ENCODE assay signal across 26 cellular contexts in genomic region chr1:87803395-87803794, GRCh38.
"Had no signal": no experiment of that assay in that cellular context is flagged by ENCODE, and none has a peak within 500 bp of the region (broad histone marks: within the 10 kb centered on the region; RNA-seq: fewer than 3 reads in every experiment).

No MANE protein-coding gene starts in this region.

- H3K36me3 ChIP-seq: left ventricle myocardium inferior, ovary, right atrium auricular region, stomach, thyroid gland, transverse colon, upper lobe of left lung, vagina had no signal

- H3K4me1 ChIP-seq: left ventricle myocardium inferior, right atrium auricular region, transverse colon, upper lobe of left lung had no signal

- H3K27me3 Mint-ChIP-seq: naive B cell; progenitor cell of endocrine pancreas; stimulated activated naive B cell treated with anti-CD40 and anti-IgM and Interleukin-4, amounts not matched to agents 10 μg/mL and 1 μg/mL and 100 μg/mL, for 72 hours had no signal

- H3K27me3 ChIP-seq: ovary, right atrium auricular region, stomach, testis, thyroid gland, transverse colon, upper lobe of left lung, vagina had no signal

- FAIRE-seq: islet of Langerhans had no signal

- H3K9me3 ChIP-seq: ovary, right atrium auricular region, stomach, testis, thyroid gland, transverse colon, upper lobe of left lung, vagina had no signal

- H3K4me3 Mint-ChIP-seq: immature natural killer cell; mesothelial cell of epicardium; naive B cell; natural killer cell; stimulated activated naive B cell treated with anti-CD40 and anti-IgM and Interleukin-4, amounts not matched to agents 10 μg/mL and 1 μg/mL and 100 μg/mL, for 72 hours had no signal

- H3K27ac ChIP-seq: left ventricle myocardium inferior, ovary, right atrium auricular region, skin epidermis, stomach, testis, thyroid gland, transverse colon, upper lobe of left lung, vagina had no signal

- DNase-seq: hypothalamus; immature natural killer cell; left ventricle myocardium inferior; mesendoderm; naive B cell; natural killer cell; ovary; stimulated activated CD4-positive, alpha-beta T cell treated with anti-CD3 and anti-CD28 coated beads, Interleukin-12 subunit alpha, Interleukin-12 subunit beta, amount 100 ng/mL, for 4 hours; stimulated activated CD4-positive, alpha-beta T cell treated with anti-CD3 and anti-CD28 coated beads, Interleukin-15, amount 100 ng/mL, for 24 hours; stimulated activated CD4-positive, alpha-beta T cell treated with anti-CD3 and anti-CD28 coated beads, Interleukin-2, amount 100 ng/mL, for 24 hours; stimulated activated CD4-positive, alpha-beta T cell treated with anti-CD3 and anti-CD28 coated beads, Interleukin-4, amount 100 ng/mL, for 1 hour; stimulated activated naive B cell treated with anti-CD40 and anti-IgM and Interleukin-4, amounts not matched to agents 10 μg/mL and 1 μg/mL and 100 μg/mL, for 72 hours; stimulated activated naive CD8-positive, alpha-beta T cell treated with anti-CD3 and anti-CD28 coated beads, Interleukin-15, Interleukin-2, amounts not matched to agents 100 U/mL and 50 U/mL, for 24 hours; stomach; testis; thyroid gland; transverse colon had no signal

- H3K36me3 Mint-ChIP-seq: immature natural killer cell; mesothelial cell of epicardium; naive B cell; natural killer cell; stimulated activated naive B cell treated with anti-CD40 and anti-IgM and Interleukin-4, amounts not matched to agents 10 μg/mL and 1 μg/mL and 100 μg/mL, for 72 hours had no signal

- H3K4me3 ChIP-seq: left ventricle myocardium inferior, lung, ovary, right atrium auricular region, skin epidermis, stomach, testis, thyroid gland, transverse colon, upper lobe of left lung, vagina had no signal

- ATAC-seq: natural killer cell; sciatic nerve; stimulated activated naive B cell treated with anti-CD40 and anti-IgM and Interleukin-4, amounts not matched to agents 10 μg/mL and 1 μg/mL and 100 μg/mL, for 72 hours; stimulated activated naive CD8-positive, alpha-beta T cell treated with anti-CD3 and anti-CD28 coated beads, Interleukin-15, Interleukin-2, amounts not matched to agents 100 U/mL and 50 U/mL, for 24 hours had no signal

- H3K4me1 Mint-ChIP-seq: immature natural killer cell; naive B cell; natural killer cell; stimulated activated naive B cell treated with anti-CD40 and anti-IgM and Interleukin-4, amounts not matched to agents 10 μg/mL and 1 μg/mL and 100 μg/mL, for 72 hours had no signal

- H3K9me3 Mint-ChIP-seq: immature natural killer cell had no signal

- H3K27ac Mint-ChIP-seq: immature natural killer cell; mesothelial cell of epicardium; naive B cell; natural killer cell; progenitor cell of endocrine pancreas; stimulated activated naive B cell treated with anti-CD40 and anti-IgM and Interleukin-4, amounts not matched to agents 10 μg/mL and 1 μg/mL and 100 μg/mL, for 72 hours had no signal
